In the genomic region with DNA sequence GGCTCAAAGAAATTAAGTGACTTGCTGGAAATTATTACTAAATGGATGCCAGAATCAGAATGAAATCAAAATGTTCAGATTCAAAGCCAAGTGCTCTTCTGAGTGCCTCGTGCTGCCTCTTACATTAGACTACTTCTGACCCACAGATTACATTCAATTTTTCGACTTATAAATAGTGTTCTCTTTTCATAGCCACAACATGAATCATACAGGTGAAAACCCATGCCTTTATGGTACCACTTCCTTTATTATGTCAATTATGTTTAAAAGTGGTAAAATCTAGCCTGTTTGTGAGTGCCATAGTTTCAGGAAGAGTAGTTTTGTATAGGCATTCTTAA, we compare ENCODE assay signal across 10 cellular contexts.
DNase-seq lines count a peak whose midpoint lies in the region; ATAC-seq lines count a peak whose summit lies in the region.
"Had no signal": no experiment of that assay in that cellular context is flagged by ENCODE, and none has a peak within 500 bp of the region (broad histone marks: within the 10 kb centered on the region; RNA-seq: fewer than 3 reads in every experiment).

No MANE protein-coding gene starts in this region.

- no peak overlapping the region for H2BK120ac ChIP-seq in mesenchymal stem cell (ENCODE audit: low read depth, low read length)

- H3K4ac ChIP-seq in mesenchymal stem cell (ENCODE audit: low read depth in 1 of 2, low read length in 2 of 2), result no peak overlapping the region

- H2BK12ac ChIP-seq in mesenchymal stem cell (ENCODE audit: low read length in 2 of 2), result no peak overlapping the region

- ATAC-seq in GM18909 (IDR thresholded peaks at IDR 0.05; ENCODE audit: poor library complexity, unreplicated experiment) (peak; percentile 69), HG02852 (IDR thresholded peaks at IDR 0.05; ENCODE audit: unreplicated experiment) (peak; percentile 59)

- no peaks in the 10 kb centered on the region for H3K27me3 ChIP-seq in BLaER1 treated with 17β-estradiol and CSF1 and Interleukin-3, amounts not matched to agents 10 nM and 100 nM
- H3K27me3 ChIP-seq in SJSA1 (replicated peaks) (no peaks in the 10 kb centered on the region), mesenchymal stem cell (ENCODE audit: control insufficient read depth in 1 of 2, insufficient read depth in 1 of 2, low read length in 2 of 2) (no peaks in the 10 kb centered on the region)

- H4K91ac ChIP-seq in mesenchymal stem cell (ENCODE audit: low read length), result no peak overlapping the region

- no peak overlapping the region for H3K18ac ChIP-seq in mesenchymal stem cell (ENCODE audit: low read depth in 1 of 2, low read length in 2 of 2)

- no peak overlapping the region for H3K23ac ChIP-seq in mesenchymal stem cell (ENCODE audit: low read length in 2 of 2)

- no peak overlapping the region for H3K14ac ChIP-seq in mesenchymal stem cell (ENCODE audit: low read length in 2 of 2)

- no peak overlapping the region for H4K8ac ChIP-seq in mesenchymal stem cell (ENCODE audit: low read length)

- H3K9me3 ChIP-seq in BLaER1 treated with 17β-estradiol and CSF1 and Interleukin-3, amounts not matched to agents 10 nM and 100 nM (replicated peaks in 1 of 11), result no peaks in the 10 kb centered on the region
- no peaks in the 10 kb centered on the region for H3K9me3 ChIP-seq in SJSA1 (replicated peaks)
- H3K9me3 ChIP-seq in mesenchymal stem cell (ENCODE audit: control insufficient read depth, low read length), result no peaks in the 10 kb centered on the region

- H2AK5ac ChIP-seq in mesenchymal stem cell (ENCODE audit: low read length, severe bottlenecking), result no peak overlapping the region

- H3K36me3 ChIP-seq in BLaER1 treated with 17β-estradiol and CSF1 and Interleukin-3, amounts not matched to agents 10 nM and 100 nM, result no peaks in the 10 kb centered on the region
- H3K36me3 ChIP-seq in SJSA1, result no peaks in the 10 kb centered on the region
- no peaks in the 10 kb centered on the region for H3K36me3 ChIP-seq in mesenchymal stem cell (ENCODE audit: control insufficient read depth in 1 of 2, insufficient read depth in 2 of 2, low read depth in 1 of 2, low read length in 2 of 2)

- H3K4me2 ChIP-seq in BLaER1 treated with 17β-estradiol and CSF1 and Interleukin-3, amounts not matched to agents 10 nM and 100 nM, result peak overlapping the region; percentile 44 to 82 (median 63); a peak in 16 of 22 replicates
- H3K4me2 ChIP-seq in mesenchymal stem cell (ENCODE audit: low read length, poor library complexity, severe bottlenecking), result no peak overlapping the region

- peak in 1 of 2 experiments; percentile 18 for DNase-seq in SJSA1 (ENCODE audit: low read depth in 1 of 2, low spot score in 2 of 2)
- DNase-seq in SHP77 (lab: John Stamatoyannopoulos, UW), result no peak
- no peak for DNase-seq in mesenchymal stem cell
- DNase-seq in stimulated activated CD8-positive, alpha-beta memory T cell treated with anti-CD3 and anti-CD28 coated beads, Interleukin-4, amount 100 ng/mL, for 48 hours, result no peak
- DNase-seq in COLO829 (ENCODE audit: low spot score), result no peak
- DNase-seq: NCI-H345 had no signal

- no peak overlapping the region for H2BK5ac ChIP-seq in mesenchymal stem cell (ENCODE audit: low read depth, low read length, poor library complexity, severe bottlenecking)

- H3K4me3 ChIP-seq in BLaER1 treated with 17β-estradiol and CSF1 and Interleukin-3, amounts not matched to agents 10 nM and 100 nM, result no peak overlapping the region
- H3K4me3 ChIP-seq in SJSA1, result no peak overlapping the region
- H3K4me3 ChIP-seq in mesenchymal stem cell (ENCODE audit: insufficient read depth in 1 of 2, low read depth in 1 of 2, low read length in 2 of 2), result peak overlapping the region in 1 of 2 experiments; percentile 74

- H3K79me1 ChIP-seq in mesenchymal stem cell (replicated peaks; ENCODE audit: low read length, poor library complexity, severe bottlenecking), result no peaks in the 10 kb centered on the region

- no peak overlapping the region for H2AFZ ChIP-seq in mesenchymal stem cell (ENCODE audit: low read depth, low read length)

- peaks cover 4 to 16% (median 10%) of the 10 kb centered on the region in 10 experiments; a peak in 14 of 20 replicates for H3K4me1 ChIP-seq in BLaER1 treated with 17β-estradiol and CSF1 and Interleukin-3, amounts not matched to agents 10 nM and 100 nM
- H3K4me1 ChIP-seq in SJSA1 (replicated peaks) (peaks cover 8% of the 10 kb centered on the region), mesenchymal stem cell (ENCODE audit: control insufficient read depth, insufficient read depth, low read depth, low read length) (no peaks in the 10 kb centered on the region)

- H2BK15ac ChIP-seq in mesenchymal stem cell (ENCODE audit: low read depth, poor library complexity, severe bottlenecking), result no peak overlapping the region

- H4K20me1 ChIP-seq in BLaER1 treated with 17β-estradiol and CSF1 and Interleukin-3, amounts not matched to agents 10 nM and 100 nM, result no peaks in the 10 kb centered on the region

- peak overlapping the region in 1 of 11 experiments; percentile 15; a peak in 1 of 22 replicates for H3K9ac ChIP-seq in BLaER1 treated with 17β-estradiol and CSF1 and Interleukin-3, amounts not matched to agents 10 nM and 100 nM
- no peak overlapping the region for H3K9ac ChIP-seq in mesenchymal stem cell (ENCODE audit: low read length)

- 12% methylated on average over 1 of the region's 2 CpGs for WGBS in mesenchymal stem cell

- peak overlapping the region in 1 of 11 experiments; percentile 26; a peak in 1 of 22 replicates for H3K27ac ChIP-seq in BLaER1 treated with 17β-estradiol and CSF1 and Interleukin-3, amounts not matched to agents 10 nM and 100 nM
- H3K27ac ChIP-seq in SJSA1 (peak overlapping the region; percentile 19; the same call in 1 of the 2 replicates), mesenchymal stem cell (ENCODE audit: low read length, poor library complexity, severe bottlenecking) (no peak overlapping the region)
- H3K27ac ChIP-seq: VCaP had no signal
